Comparison of ENCODE assay signal across 17 cellular contexts in the genomic region with DNA sequence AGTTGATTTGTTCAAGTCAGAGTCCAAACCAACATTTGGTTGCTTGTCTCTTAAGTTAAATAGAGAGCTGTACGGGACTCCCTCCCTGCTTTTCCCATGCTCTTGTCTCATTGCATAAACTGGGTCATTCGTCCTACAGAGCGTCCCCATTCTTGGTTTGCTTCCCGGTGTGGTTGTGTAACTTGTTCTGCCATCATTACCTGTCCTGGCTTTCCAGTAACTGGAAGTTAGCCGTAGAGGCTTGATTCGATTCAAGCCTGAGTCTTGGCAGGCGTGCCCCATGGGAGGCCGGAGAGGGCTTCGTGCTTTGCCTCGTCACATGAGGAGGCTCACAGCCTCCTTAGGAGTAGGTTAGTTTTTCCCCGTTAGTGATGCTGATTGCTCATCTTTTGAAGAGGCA. TPM values are rescaled to one million over a fixed set of nuclear protein-coding genes. Genes with fewer than 3 reads are reported as not detected.
DNase-seq lines count a peak whose midpoint lies in the region; ATAC-seq and TF ChIP-seq lines count a peak whose summit lies in the region.
"Had no signal": no experiment of that assay in that cellular context is flagged by ENCODE, and none has a peak within 500 bp of the region (broad histone marks: within the 10 kb centered on the region; RNA-seq: fewer than 3 reads in every experiment).

No MANE protein-coding gene starts in this region.

- peaks cover 0 to 71% of the 10 kb centered on the region in 2 donors for H3K36me3 ChIP-seq in gastrocnemius medialis
- H3K36me3 ChIP-seq in sigmoid colon = peaks cover 17 to 94% (median 36%) of the 10 kb centered on the region in 4 donors

- intact Hi-C loops in gastrocnemius medialis (cut with DNase I; ENCODE audit: low total_unique reads) = no loop called here
- intact Hi-C loops in sigmoid colon (cut with DNase I) = no loop called here

- ATAC-seq in T-helper 17 cell (no peak), left lobe of liver (peak; percentile 83), gastrocnemius medialis (peak; percentile 82 to 92)

- peak overlapping the region; percentile 16 for H3K27ac Mint-ChIP-seq in T-helper 17 cell
- H3K27ac Mint-ChIP-seq: H9 had no signal

- no peak for TF ChIP-seq EP300 in sigmoid colon (IDR thresholded peaks at IDR 0.05)

- H3K27me3 ChIP-seq in gastrocnemius medialis (no peaks in the 10 kb centered on the region), sigmoid colon (no peaks in the 10 kb centered on the region)
- H3K27me3 ChIP-seq: BE2C had no signal

- no peaks in the 10 kb centered on the region for H3K9me3 ChIP-seq in T-helper 17 cell (ENCODE audit: control insufficient read depth, low read length, poor library complexity, severe bottlenecking)
- H3K9me3 ChIP-seq in gastrocnemius medialis = no peaks in the 10 kb centered on the region
- H3K9me3 ChIP-seq in sigmoid colon = no peaks in the 10 kb centered on the region
- H3K9me3 ChIP-seq: BE2C had no signal

- TF ChIP-seq CTCF in gastrocnemius medialis (IDR thresholded peaks at IDR 0.05 in 4 of 5, conservative IDR thresholded peaks at IDR 0.05 in 1 of 5) (no peak), sigmoid colon (IDR thresholded peaks at IDR 0.05) (no peak)

- peaks cover 3% of the 10 kb centered on the region for H3K36me3 Mint-ChIP-seq in T-helper 17 cell (ENCODE audit: low read depth)

- peak; percentile 40 for DNase-seq in G401 (ENCODE audit: low spot score)
- DNase-seq in T-helper 17 cell = no peak
- DNase-seq in left lobe of liver (ENCODE audit: low spot score) = peak; percentile 89
- peak in 1 of 2 donors; percentile 58 for DNase-seq in gastrocnemius medialis
- DNase-seq in AG20443 (ENCODE audit: low spot score) = no peak
- DNase-seq in NCI-H2029 treated with DMSO at 0.1 percent for 48 hours (lab: John Stamatoyannopoulos, UW) = no peak
- no peak for DNase-seq in sigmoid colon
- DNase-seq: BE2C; C1 segment of cervical spinal cord; CD4-positive, CD25-positive, alpha-beta regulatory T cell; CD8-positive, alpha-beta memory T cell; COR-L47; DMS 273 treated with DMSO at 0.1 percent for 48 hours; DMS53; DND-41; EL; H9 had no signal

- no peak overlapping the region for H3K4me3 ChIP-seq in gastrocnemius medialis
- no peak overlapping the region for H3K4me3 ChIP-seq in sigmoid colon

- no peaks in the 10 kb centered on the region for H3K4me1 Mint-ChIP-seq in T-helper 17 cell
- H3K4me1 Mint-ChIP-seq: CD8-positive, alpha-beta memory T cell; H9 had no signal

- TF ChIP-seq POLR2A in gastrocnemius medialis (IDR thresholded peaks at IDR 0.05) (no peak), sigmoid colon (IDR thresholded peaks at IDR 0.05) (no peak)

- H3K4me1 ChIP-seq in gastrocnemius medialis (no peaks in the 10 kb centered on the region), sigmoid colon (no peaks in the 10 kb centered on the region)
- H3K4me1 ChIP-seq: BE2C had no signal

- no peak overlapping the region for H3K27ac ChIP-seq in gastrocnemius medialis
- H3K27ac ChIP-seq in sigmoid colon = no peak overlapping the region

- 92 to 96% methylated on average over 11 of the region's 11 CpGs for WGBS in sigmoid colon, 2 donors

- no peak overlapping the region for H3K4me3 Mint-ChIP-seq in T-helper 17 cell
- H3K4me3 Mint-ChIP-seq: CD4-positive, CD25-positive, alpha-beta regulatory T cell; H9 had no signal

- in situ Hi-C loops in G401 (cut with HindIII; ENCODE audit: low sequenced_read_pairs) (no loop called here), gastrocnemius medialis (cut with MboI; ENCODE audit: low sequenced_read_pairs in 4 of 4) (no loop called here)

- H3K27me3 Mint-ChIP-seq in T-helper 17 cell = no peaks in the 10 kb centered on the region
- H3K27me3 Mint-ChIP-seq: CD4-positive, CD25-positive, alpha-beta regulatory T cell; CD8-positive, alpha-beta memory T cell had no signal

RNA-seq across cellular contexts. Expression of gene FBH1, which starts 40.2 kb away (rescaled TPM):
- 50.2 and 58.7 TPM in 2 replicates for total RNA-seq in G401 (2014; rRNA removed; shearing (Covaris generic))
- total RNA-seq in T-helper 17 cell (10 to 100 TPM; 51.6 to 69.0 TPM), left lobe of liver (41.7 TPM), gastrocnemius medialis (10 to 100 TPM; 62.6 to 96.9 (median 68.2) TPM), sigmoid colon (10 to 100 TPM; 68.7 to 85.9 (median 80.4) TPM)
- 10 to 100 TPM; 31.2 to 52.0 (median 49.2) TPM for polyA plus RNA-seq in sigmoid colon

RNA-seq across cellular contexts. Expression of gene ANKRD16, which starts 40.6 kb away (rescaled TPM):
- total RNA-seq in G401 (2014; rRNA removed; shearing (Covaris generic)) = 11.4 and 17.4 TPM in 2 replicates
- total RNA-seq in T-helper 17 cell = 1 to 10 TPM; 3.2 to 4.0 TPM
- 6.6 TPM for total RNA-seq in left lobe of liver
- total RNA-seq in gastrocnemius medialis = 1 to 10 TPM; 1.4 to 5.4 (median 3.8) TPM
- total RNA-seq in sigmoid colon = 10 to 100 TPM in 1 of 4 donors, 1 to 10 TPM in 3; 8.6 to 11.4 (median 9.4) TPM
- polyA plus RNA-seq in sigmoid colon = 1 to 10 TPM; 1.6 to 6.1 (median 5.4) TPM

RNA-seq across cellular contexts. Expression of gene IL15RA, which starts 47.1 kb away (rescaled TPM):
- 0.98 TPM in 1 of 2 replicates, not detected in the other for total RNA-seq in G401 (2014; rRNA removed; shearing (Covaris generic))
- total RNA-seq in T-helper 17 cell (10 to 100 TPM; 12.6 to 13.0 TPM), left lobe of liver (8.4 TPM), gastrocnemius medialis (10 to 100 TPM; 13.1 to 17.6 (median 15.6) TPM), sigmoid colon (10 to 100 TPM; 11.0 to 16.4 (median 13.9) TPM)
- polyA plus RNA-seq in sigmoid colon = 10 to 100 TPM in 2 of 3 donors, 1 to 10 TPM in 1; 5.5 to 23.7 (median 16.8) TPM

Comparison
In these comparisons a context has a peak if more than half of its experiments do, and no peak if none do; other contexts are left out.
1. DNase-seq: peak in G401 (single experiment) and left lobe of liver (single experiment); none in T-helper 17 cell (0 of 3), AG20443 (single experiment), NCI-H2029 treated with DMSO at 0.1 percent for 48 hours (single experiment) and sigmoid colon (single experiment).